Comparison of ENCODE assay signal across 8 cellular contexts in genomic region chr6:82144007-82144851, GRCh38.
A peak's percentile ranks its signal among the peaks of the same experiment; 100 is the strongest.
DNase-seq lines count a peak whose midpoint lies in the region; ATAC-seq and TF ChIP-seq lines count a peak whose summit lies in the region.

No MANE protein-coding gene starts in this region.

- CTCF ChIA-PET in Calu3 (lab: Charles Lee): interaction anchor here (1.3 to 1.8 kb wide), 2 partner anchors 50 to 104 kb away, joined by 3 to 4 read pairs; no protein-coding TSS in a partner anchor

- intact Hi-C loops in Calu3 (cut with micrococcal nuclease; ENCODE audit: unreplicated experiment): no loop called here
- intact Hi-C loops in aorta (cut with DNase I): no loop called here

- H3K36me3 ChIP-seq in adipocyte (ENCODE audit: control insufficient read depth, insufficient read depth, low read length, severe bottlenecking): peaks cover 22% of the 10 kb centered on the region
- H3K36me3 ChIP-seq in aorta (ENCODE audit: control insufficient read depth in 1 of 2, insufficient read depth in 2 of 2, low read length in 1 of 2): no peaks in the 10 kb centered on the region

- no peaks in the 10 kb centered on the region for H3K27me3 Mint-ChIP-seq in Calu3 (ENCODE audit: unreplicated experiment)
- H3K27me3 Mint-ChIP-seq in natural killer cell treated with Interleukin-12 subunit alpha and Interleukin-12 subunit beta and Interleukin-15 and Interleukin-18, amount 100 ng/mL, for 72 hours: peaks cover 0 to 4% of the 10 kb centered on the region in 2 donors

- no peaks in the 10 kb centered on the region for H3K9me3 ChIP-seq in adipocyte (ENCODE audit: control insufficient read depth, low read length)
- H3K9me3 ChIP-seq in aorta (ENCODE audit: control insufficient read depth, low read length): no peaks in the 10 kb centered on the region

- H3K4me3 Mint-ChIP-seq in Calu3 (ENCODE audit: low read depth, unreplicated experiment): peak overlapping the region; percentile 60
- H3K4me3 Mint-ChIP-seq in natural killer cell treated with Interleukin-12 subunit alpha and Interleukin-12 subunit beta and Interleukin-15 and Interleukin-18, amount 100 ng/mL, for 72 hours: no peak overlapping the region

- H3K4me1 Mint-ChIP-seq in Calu3 (ENCODE audit: low read depth, unreplicated experiment): peaks cover 19% of the 10 kb centered on the region
- H3K4me1 Mint-ChIP-seq in natural killer cell treated with Interleukin-12 subunit alpha and Interleukin-12 subunit beta and Interleukin-15 and Interleukin-18, amount 100 ng/mL, for 72 hours (ENCODE audit: low read depth in 2 of 2): no peaks in the 10 kb centered on the region

- DNase-seq in Calu3: peak; percentile 42
- peak; percentile 95 for DNase-seq in adipocyte (ENCODE audit: low read depth)
- peak; percentile 99 for DNase-seq in kidney glomerular epithelial cell (lab: John Stamatoyannopoulos, UW)
- peak in 1 of 2 donors; percentile 53 for DNase-seq in aorta
- DNase-seq in natural killer cell treated with Interleukin-12 subunit alpha and Interleukin-12 subunit beta and Interleukin-15 and Interleukin-18, amount 100 ng/mL, for 72 hours (ENCODE audit: low spot score): no peak
- no peak for DNase-seq in KG1 (lab: John Stamatoyannopoulos, UW)

- no peak for TF ChIP-seq CTCF in Calu3 (IDR thresholded peaks at IDR 0.05; ENCODE audit: unreplicated experiment)

- peak overlapping the region; percentile 4 to 79 for H3K27ac ChIP-seq in aorta (ENCODE audit: low read depth in 1 of 2, low read length in 2 of 2)

- peak; percentile 85 for ATAC-seq in GM21367 (IDR thresholded peaks at IDR 0.05; ENCODE audit: unreplicated experiment)
- peak; percentile 85 for ATAC-seq in HG03460 (IDR thresholded peaks at IDR 0.05; ENCODE audit: unreplicated experiment)
- ATAC-seq in aorta (ENCODE audit: low FRiP score): peak; percentile 90
- ATAC-seq in natural killer cell treated with Interleukin-12 subunit alpha and Interleukin-12 subunit beta and Interleukin-15 and Interleukin-18, amount 100 ng/mL, for 72 hours: no peak

- peak overlapping the region; percentile 99 for H3K27ac Mint-ChIP-seq in Calu3 (ENCODE audit: unreplicated experiment)
- no peak overlapping the region for H3K27ac Mint-ChIP-seq in natural killer cell treated with Interleukin-12 subunit alpha and Interleukin-12 subunit beta and Interleukin-15 and Interleukin-18, amount 100 ng/mL, for 72 hours

- peaks cover 3% of the 10 kb centered on the region for H3K9me3 Mint-ChIP-seq in Calu3 (ENCODE audit: low read depth, unreplicated experiment)
- peaks cover 4% of the 10 kb centered on the region for H3K9me3 Mint-ChIP-seq in natural killer cell treated with Interleukin-12 subunit alpha and Interleukin-12 subunit beta and Interleukin-15 and Interleukin-18, amount 100 ng/mL, for 72 hours

- no peaks in the 10 kb centered on the region for H3K27me3 ChIP-seq in adipocyte (replicated peaks; ENCODE audit: control insufficient read depth, insufficient read depth, low read length)
- H3K27me3 ChIP-seq in aorta (ENCODE audit: control insufficient read depth in 1 of 2, insufficient read depth in 2 of 2, low read length in 1 of 2): no peaks in the 10 kb centered on the region

- H3K4me3 ChIP-seq in adipocyte (ENCODE audit: low read length): peak overlapping the region; percentile 67
- no peak overlapping the region for H3K4me3 ChIP-seq in aorta (ENCODE audit: low read length in 2 of 2)

- H3K4me1 ChIP-seq in adipocyte (ENCODE audit: control insufficient read depth, insufficient read depth, low read length) (peaks cover 37% of the 10 kb centered on the region), aorta (ENCODE audit: control insufficient read depth in 1 of 2, insufficient read depth in 2 of 2, low read length in 2 of 2) (peaks cover 0 to 5% of the 10 kb centered on the region in 2 donors)

- peak overlapping the region; percentile 73 for H3K9ac ChIP-seq in adipocyte (ENCODE audit: low read length)

- 21 to 28% methylated on average over 8 of the region's 8 CpGs for WGBS in aorta, 2 donors

- H3K36me3 Mint-ChIP-seq in Calu3 (ENCODE audit: insufficient read depth, unreplicated experiment): peaks cover 7% of the 10 kb centered on the region
- H3K36me3 Mint-ChIP-seq in natural killer cell treated with Interleukin-12 subunit alpha and Interleukin-12 subunit beta and Interleukin-15 and Interleukin-18, amount 100 ng/mL, for 72 hours: no peaks in the 10 kb centered on the region

- no TSS peak for BruUV-seq in Calu3 (replicated peaks; lab: Mats Ljungman, UMichigan)

Comparison
In these comparisons a context has a peak if more than half of its experiments do, and no peak if none do; other contexts are left out.
1. DNase-seq: peak in Calu3 (single experiment), adipocyte (single experiment) and kidney glomerular epithelial cell (single experiment); none in natural killer cell treated with Interleukin-12 subunit alpha and Interleukin-12 subunit beta and Interleukin-15 and Interleukin-18, amount 100 ng/mL, for 72 hours (single experiment) and KG1 (single experiment).
2. ATAC-seq: peak in GM21367 (single experiment), HG03460 (single experiment) and aorta (single experiment); none in natural killer cell treated with Interleukin-12 subunit alpha and Interleukin-12 subunit beta and Interleukin-15 and Interleukin-18, amount 100 ng/mL, for 72 hours (0 of 2).